16 cellular contexts compared by ENCODE assay signal in genomic region chr3:33392144-33392543, GRCh38. TPM values are rescaled to one million over a fixed set of nuclear protein-coding genes. Genes with fewer than 3 reads are reported as not detected.
DNase-seq lines count a peak whose midpoint lies in the region; ATAC-seq and TF ChIP-seq lines count a peak whose summit lies in the region.
"Had no signal": no experiment of that assay in that cellular context is flagged by ENCODE, and none has a peak within 500 bp of the region (broad histone marks: within the 10 kb centered on the region; RNA-seq: fewer than 3 reads in every experiment).

No MANE protein-coding gene starts in this region.

- H3K9me3 Mint-ChIP-seq in progenitor cell of endocrine pancreas (ENCODE audit: low read depth), result no peaks in the 10 kb centered on the region
- H3K9me3 Mint-ChIP-seq: nephron had no signal

- peaks cover 40% of the 10 kb centered on the region for H3K79me2 ChIP-seq in SK-N-SH (ENCODE audit: insufficient read depth)
- no peaks in the 10 kb centered on the region for H3K79me2 ChIP-seq in PC-9 (ENCODE audit: low read depth)

- no peak overlapping the region for H3K4me3 Mint-ChIP-seq in progenitor cell of endocrine pancreas (ENCODE audit: low read depth)
- H3K4me3 Mint-ChIP-seq: nephron had no signal

- H4K20me1 ChIP-seq in SK-N-SH (ENCODE audit: insufficient read depth) (no peaks in the 10 kb centered on the region), PC-9 (ENCODE audit: insufficient read depth) (no peaks in the 10 kb centered on the region)

- peak overlapping the region; percentile 24; the same call in 1 of the 2 replicates for H3K9ac ChIP-seq in SK-N-SH

- H3F3A ChIP-seq in SK-N-SH (replicated peaks; ENCODE audit: insufficient read depth) (peaks cover 57% of the 10 kb centered on the region), PC-9 (ENCODE audit: insufficient read depth, low read depth) (peaks cover 7% of the 10 kb centered on the region; the same call in 1 of the 2 replicates)

- POLR2A ChIA-PET in SK-N-SH (lab: Yijun Ruan, JAX) (no interaction called here), PC-9 (lab: Charles Lee; ENCODE audit: unreplicated experiment) (no interaction called here)

- ATAC-seq in SK-N-SH treated with all-trans-retinoic acid at 6 μM for 48 hours (no peak), right lobe of liver (no peak)

- no peaks in the 10 kb centered on the region for H3K27me3 Mint-ChIP-seq in progenitor cell of endocrine pancreas

- no peaks in the 10 kb centered on the region for H3K9me3 ChIP-seq in SK-N-SH
- H3K9me3 ChIP-seq in PC-9 (ENCODE audit: insufficient read depth, low read depth), result no peaks in the 10 kb centered on the region
- H3K9me3 ChIP-seq in right lobe of liver, result no peaks in the 10 kb centered on the region
- H3K9me3 ChIP-seq: right atrium auricular region, SJCRH30, tibial nerve had no signal

- H3K36me3 Mint-ChIP-seq in progenitor cell of endocrine pancreas (ENCODE audit: insufficient read depth), result peaks cover 25% of the 10 kb centered on the region

- 97% methylated on average over 4 of the region's 4 CpGs for WGBS in SK-N-SH (ENCODE audit: low lambda C conversion rate)
- WGBS in right lobe of liver (ENCODE audit: insufficient coverage, low coverage, low lambda C conversion rate, missing lambda C conversion rate), result 85% methylated on average over 4 of the region's 4 CpGs

- no peak for DNase-seq in SK-N-SH
- DNase-seq in PC-9, result no peak
- DNase-seq in brain microvascular endothelial cell, result no peak
- DNase-seq in progenitor cell of endocrine pancreas (ENCODE audit: low spot score, unreplicated experiment), result no peak
- DNase-seq in activated effector memory CD4-positive, alpha-beta T cell treated with Interleukin-2 at 50 U/mL for 16 hours, result no peak
- no peak for DNase-seq in globus pallidus (ENCODE audit: low spot score)
- no peak for DNase-seq in right lobe of liver
- DNase-seq: NCI-H146; NCI-H446; SJCRH30; stimulated activated CD4-positive, alpha-beta T cell treated with anti-CD3 and anti-CD28 coated beads, Interleukin-2, amount 100 ng/mL, for 24 hours had no signal

- TF ChIP-seq CTCF in SK-N-SH (IDR thresholded peaks at IDR 0.05), result no peak
- no peak for TF ChIP-seq CTCF in PC-9 (conservative IDR thresholded peaks at IDR 0.05)
- no peak for TF ChIP-seq CTCF in brain microvascular endothelial cell (IDR thresholded peaks at IDR 0.05; ENCODE audit: low read depth, low read length, missing control alignments)
- TF ChIP-seq CTCF in progenitor cell of endocrine pancreas (IDR thresholded peaks at IDR 0.05; ENCODE audit: unreplicated experiment), result no peak
- TF ChIP-seq CTCF in right lobe of liver (IDR thresholded peaks at IDR 0.05), result no peak

- CTCF ChIA-PET in SK-N-SH (lab: Yijun Ruan, JAX), result no interaction called here
- CTCF ChIA-PET in PC-9 (lab: Charles Lee), result no interaction called here

- no peak for TF ChIP-seq POLR2A in right lobe of liver (IDR thresholded peaks at IDR 0.05)

- H3K4me2 ChIP-seq in SK-N-SH (peak overlapping the region; percentile 29; the same call in 1 of the 2 replicates), PC-9 (no peak overlapping the region)

- no peaks in the 10 kb centered on the region for H3K9me2 ChIP-seq in SK-N-SH
- no peaks in the 10 kb centered on the region for H3K9me2 ChIP-seq in PC-9 (ENCODE audit: insufficient read depth)

- H3K27me3 ChIP-seq in SK-N-SH (ENCODE audit: insufficient read depth) (no peaks in the 10 kb centered on the region), PC-9 (ENCODE audit: insufficient read depth, low read depth) (no peaks in the 10 kb centered on the region), brain microvascular endothelial cell (replicated peaks) (no peaks in the 10 kb centered on the region), right lobe of liver (no peaks in the 10 kb centered on the region)
- H3K27me3 ChIP-seq: right atrium auricular region, SJCRH30, tibial nerve had no signal

- peaks cover 10 to 48% of the 10 kb centered on the region in 2 experiments for H3K4me1 ChIP-seq in SK-N-SH (ENCODE audit: control insufficient read depth in 1 of 2, insufficient read depth in 2 of 2, low read depth in 1 of 2, low read length in 1 of 2)
- peaks cover 15% of the 10 kb centered on the region for H3K4me1 ChIP-seq in PC-9 (replicated peaks; ENCODE audit: insufficient read depth)
- no peaks in the 10 kb centered on the region for H3K4me1 ChIP-seq in right lobe of liver
- H3K4me1 ChIP-seq: right atrium auricular region, SJCRH30, tibial nerve had no signal

- H2AFZ ChIP-seq in SK-N-SH (ENCODE audit: low read depth), result no peak overlapping the region
- no peak overlapping the region for H2AFZ ChIP-seq in PC-9

- H3K27ac ChIP-seq in SK-N-SH (ENCODE audit: low read depth in 2 of 2, low read length in 1 of 2), result peak overlapping the region; percentile 36 to 95
- H3K27ac ChIP-seq in PC-9, result peak overlapping the region; percentile 32; the same call in 1 of the 2 replicates
- H3K27ac ChIP-seq in brain microvascular endothelial cell, result peak overlapping the region; percentile 68
- no peak overlapping the region for H3K27ac ChIP-seq in right lobe of liver
- H3K27ac ChIP-seq: 22Rv1, right atrium auricular region, SJCRH30, tibial nerve had no signal

- in situ Hi-C loops in brain microvascular endothelial cell (cut with HindIII; ENCODE audit: low pct_ligation_motif_present, low sequenced_read_pairs), result no loop called here

- no peaks in the 10 kb centered on the region for H3K4me1 Mint-ChIP-seq in progenitor cell of endocrine pancreas (ENCODE audit: low read depth)
- H3K4me1 Mint-ChIP-seq: nephron had no signal

- H3K27ac Mint-ChIP-seq in progenitor cell of endocrine pancreas, result peak overlapping the region; percentile 82
- H3K27ac Mint-ChIP-seq: nephron had no signal

- H3K4me3 ChIP-seq in SK-N-SH (ENCODE audit: low read depth in 2 of 2, low read length in 1 of 2) (no peak overlapping the region), PC-9 (no peak overlapping the region), brain microvascular endothelial cell (ENCODE audit: low read depth, low read length) (no peak overlapping the region), right lobe of liver (no peak overlapping the region)
- H3K4me3 ChIP-seq: right atrium auricular region, SJCRH30, tibial nerve had no signal

- no peak for TF ChIP-seq EP300 in SK-N-SH (IDR thresholded peaks at IDR 0.05; ENCODE audit: borderline replicate concordance in 1 of 2, low read depth in 1 of 2, low read length in 1 of 2)

- TF ChIP-seq RAD21 in SK-N-SH (IDR thresholded peaks at IDR 0.05; ENCODE audit: low read length), result no peak

- peaks cover 72 to 86% of the 10 kb centered on the region in 2 experiments for H3K36me3 ChIP-seq in SK-N-SH (replicated peaks in 1 of 2; ENCODE audit: control insufficient read depth in 1 of 2, insufficient read depth in 2 of 2, low read length in 1 of 2)
- peaks cover 7% of the 10 kb centered on the region; the same call in 1 of the 2 replicates for H3K36me3 ChIP-seq in PC-9 (ENCODE audit: low read depth)
- peaks cover 48% of the 10 kb centered on the region for H3K36me3 ChIP-seq in brain microvascular endothelial cell (replicated peaks)
- H3K36me3 ChIP-seq in right lobe of liver, result peaks cover 0 to 79% (median 9%) of the 10 kb centered on the region in 4 donors

- no TSS peak for BruUV-seq in PC-9 (replicated peaks; lab: Mats Ljungman, UMichigan)

- intact Hi-C loops in PC-9 (cut with micrococcal nuclease; ENCODE audit: unreplicated experiment) (loop anchor here (10.0 kb wide), 1 partner anchor 323 kb away; the partner anchor contains the start of gene CLASP2), right lobe of liver (cut with DNase I) (no loop called here)

TF ChIP-seq in SK-N-SH, 30 proteins besides CTCF, POLR2A, EP300 and RAD21 (continues in another document):
- TF ChIP-seq, protein P1, sequence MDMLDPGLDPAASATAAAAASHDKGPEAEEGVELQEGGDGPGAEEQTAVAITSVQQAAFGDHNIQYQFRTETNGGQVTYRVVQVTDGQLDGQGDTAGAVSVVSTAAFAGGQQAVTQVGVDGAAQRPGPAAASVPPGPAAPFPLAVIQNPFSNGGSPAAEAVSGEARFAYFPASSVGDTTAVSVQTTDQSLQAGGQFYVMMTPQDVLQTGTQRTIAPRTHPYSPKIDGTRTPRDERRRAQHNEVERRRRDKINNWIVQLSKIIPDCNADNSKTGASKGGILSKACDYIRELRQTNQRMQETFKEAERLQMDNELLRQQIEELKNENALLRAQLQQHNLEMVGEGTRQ (IDR thresholded peaks at IDR 0.05; ENCODE audit: borderline replicate concordance, low read depth, low read length), result no peak
- TF ChIP-seq GABPA (IDR thresholded peaks at IDR 0.05; ENCODE audit: low read depth) (no peak), NFIC (IDR thresholded peaks at IDR 0.05; ENCODE audit: borderline replicate concordance) (no peak), RXRA (IDR thresholded peaks at IDR 0.05; ENCODE audit: borderline replicate concordance, low read depth) (no peak), JUND (IDR thresholded peaks at IDR 0.05) (no peak), RFX5 (IDR thresholded peaks at IDR 0.05; ENCODE audit: low read length) (no peak), YY1 (IDR thresholded peaks at IDR 0.05; ENCODE audit: low read depth) (no peak), GATA2 (CRISPR knock-in tag; IDR thresholded peaks at IDR 0.05) (no peak)

TF ChIP-seq in SK-N-SH treated with all-trans-retinoic acid at 6 μM for 48 hours, 23 proteins besides CTCF, POLR2A, EP300 and RAD21 (continues in another document):
- TF ChIP-seq, protein P2, sequence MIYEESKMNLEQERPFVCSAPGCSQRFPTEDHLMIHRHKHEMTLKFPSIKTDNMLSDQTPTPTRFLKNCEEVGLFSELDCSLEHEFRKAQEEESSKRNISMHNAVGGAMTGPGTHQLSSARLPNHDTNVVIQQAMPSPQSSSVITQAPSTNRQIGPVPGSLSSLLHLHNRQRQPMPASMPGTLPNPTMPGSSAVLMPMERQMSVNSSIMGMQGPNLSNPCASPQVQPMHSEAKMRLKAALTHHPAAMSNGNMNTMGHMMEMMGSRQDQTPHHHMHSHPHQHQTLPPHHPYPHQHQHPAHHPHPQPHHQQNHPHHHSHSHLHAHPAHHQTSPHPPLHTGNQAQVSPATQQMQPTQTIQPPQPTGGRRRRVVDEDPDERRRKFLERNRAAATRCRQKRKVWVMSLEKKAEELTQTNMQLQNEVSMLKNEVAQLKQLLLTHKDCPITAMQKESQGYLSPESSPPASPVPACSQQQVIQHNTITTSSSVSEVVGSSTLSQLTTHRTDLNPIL (CRISPR knock-in tag; IDR thresholded peaks at IDR 0.05; ENCODE audit: low read depth), result no peak

RNA-seq across cellular contexts. Expression of gene UBP1, which starts 48.1 kb away (rescaled TPM):
- polyA plus RNA-seq in SK-N-SH (2012; rRNA removed), result 45.5 and 64.0 TPM in 2 replicates
- polyA plus RNA-seq in SK-N-SH (2012; cell fraction: cytosol; rRNA removed), result 52.7 and 57.3 TPM in 2 replicates
- polyA plus RNA-seq in SK-N-SH (2012; cell fraction: nucleus; rRNA removed), result 124 and 195 TPM in 2 replicates
- total RNA-seq in PC-9 (2021), result 47.9 and 50.4 TPM in 2 replicates
- 78.1 and 86.7 TPM in 2 replicates for total RNA-seq in progenitor cell of endocrine pancreas
- 10 to 100 TPM; 20.5 to 39.2 (median 33.1) TPM for total RNA-seq in right lobe of liver

Comparison
In these comparisons a context has a peak if more than half of its experiments do, and no peak if none do; other contexts are left out.
1. H3K27ac ChIP-seq: peak in SK-N-SH (2 of 2), PC-9 (single experiment) and brain microvascular endothelial cell (single experiment); none in right lobe of liver (0 of 3).